17 cellular contexts compared by ENCODE assay signal in the genomic region with DNA sequence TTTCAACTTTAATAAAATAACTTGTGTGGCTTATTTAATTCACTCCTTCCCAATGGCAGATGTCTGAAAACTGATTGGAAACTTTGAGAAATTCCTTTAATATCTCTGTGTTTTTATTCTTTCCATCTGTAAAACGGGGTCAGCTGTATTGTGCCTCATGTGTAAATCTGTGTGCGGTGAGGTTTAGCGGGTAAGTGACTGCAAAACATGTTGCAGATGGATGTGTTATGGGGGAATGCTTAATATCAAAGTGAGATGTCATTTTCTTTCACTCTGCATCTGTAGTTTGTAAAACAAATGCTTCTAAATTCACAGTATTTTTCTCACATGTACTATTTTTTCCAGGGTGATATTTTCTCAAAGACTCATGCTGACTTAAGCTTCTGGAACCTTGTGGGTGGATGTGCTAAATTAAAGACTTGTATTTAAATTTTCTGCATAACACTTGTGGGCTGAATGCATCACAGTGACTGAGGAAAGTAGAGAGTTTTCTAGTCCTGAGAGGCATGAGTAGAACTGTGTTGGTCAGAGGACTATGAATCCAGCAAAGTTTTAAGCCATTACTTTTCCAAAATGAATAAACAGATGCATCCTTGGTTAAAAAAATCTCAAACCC.
"Had no signal": no experiment of that assay in that cellular context is flagged by ENCODE, and none has a peak within 500 bp of the region (broad histone marks: within the 10 kb centered on the region; RNA-seq: fewer than 3 reads in every experiment).

No MANE protein-coding gene starts in this region.

- DNase-seq: activated B cell treated with CpG ODN at 0.5 μM for 24 hours; activated effector memory CD4-positive, alpha-beta T cell treated with Interleukin-2 at 50 U/mL for 16 hours; activated naive CD4-positive, alpha-beta T cell treated with anti-CD3 and anti-CD28 coated beads, Interleukin-2, amount 50 U/mL, for 16 hours; adrenal gland; foreskin keratinocyte; mesendoderm; posterior cingulate gyrus; stimulated activated CD4-positive, alpha-beta T cell treated with anti-CD3 and anti-CD28 coated beads, Interleukin-15, amount 100 ng/mL, for 24 hours; stimulated activated CD4-positive, alpha-beta T cell treated with anti-CD3 and anti-CD28 coated beads, Interleukin-4, amount 100 ng/mL, for 24 hours; stimulated activated naive CD4-positive, alpha-beta T cell treated with Interleukin-2 at 50 U/mL for 16 hours; T-helper 2 cell had no signal

- FAIRE-seq: colon, TTC549 had no signal

- H3K36me3 ChIP-seq: adrenal gland, esophagus muscularis mucosa, right atrium auricular region had no signal

- H3K4me3 ChIP-seq: adrenal gland, esophagus muscularis mucosa, right atrium auricular region, skin epidermis had no signal

- H3K27ac Mint-ChIP-seq: activated B cell treated with CpG ODN at 0.5 μM for 24 hours; natural killer cell treated with Interleukin-12 subunit alpha and Interleukin-12 subunit beta and Interleukin-15 and Interleukin-18, amount 100 ng/mL, for 72 hours had no signal

- H3K27ac ChIP-seq: adrenal gland, esophagus muscularis mucosa, foreskin keratinocyte, right atrium auricular region had no signal

- H3K4me1 ChIP-seq: adrenal gland, esophagus muscularis mucosa, right atrium auricular region had no signal

- H3K27me3 Mint-ChIP-seq: activated B cell treated with CpG ODN at 0.5 μM for 24 hours; natural killer cell treated with Interleukin-12 subunit alpha and Interleukin-12 subunit beta and Interleukin-15 and Interleukin-18, amount 100 ng/mL, for 72 hours had no signal

- H3K4me3 Mint-ChIP-seq: activated B cell treated with CpG ODN at 0.5 μM for 24 hours; natural killer cell treated with Interleukin-12 subunit alpha and Interleukin-12 subunit beta and Interleukin-15 and Interleukin-18, amount 100 ng/mL, for 72 hours had no signal

- H3K27me3 ChIP-seq: adrenal gland, esophagus muscularis mucosa, foreskin keratinocyte, right atrium auricular region had no signal

- ATAC-seq: foreskin keratinocyte; natural killer cell treated with Interleukin-12 subunit alpha and Interleukin-12 subunit beta and Interleukin-15 and Interleukin-18, amount 100 ng/mL, for 72 hours had no signal
